1 cellular context compared by ENCODE assay signal in genomic region chr19:43983912-43984686, GRCh38.
TF ChIP-seq lines count a peak whose summit lies in the region.

TSS of gene ZNF155 (plus strand) at chr19:43984188. CDS start at chr19:43988544, 4,356 bp downstream.

TF ChIP-seq in HEK293, 187 proteins besides CTCF, POLR2A, EP300 and RAD21 (continued from another document and continues in another):
- TF ChIP-seq PRDM10 (tag by site-specific recombination; IDR thresholded peaks at IDR 0.05) = peak; percentile 99
- TF ChIP-seq ZNF621 (tag by site-specific recombination; IDR thresholded peaks at IDR 0.05) = no peak
- peak; percentile 30 for TF ChIP-seq ZBTB26 (tag by site-specific recombination; optimal IDR thresholded peaks at IDR 0.05)
- TF ChIP-seq ZNF114 (tag by site-specific recombination; IDR thresholded peaks at IDR 0.05) = no peak
- TF ChIP-seq OSR2 (tag by site-specific recombination; IDR thresholded peaks at IDR 0.05) = 0 out of 2 replicates have a peak, but pooled peaks have one; percentile 23
- TF ChIP-seq ZSCAN23 (tag by site-specific recombination; IDR thresholded peaks at IDR 0.05) = no peak; the same call in 1 of the 2 replicates
- peak; percentile 75; the same call in 1 of the 2 replicates for TF ChIP-seq BCL11B (tag by site-specific recombination; IDR thresholded peaks at IDR 0.05; ENCODE audit: low read depth)
- TF ChIP-seq MZF1 (tag by site-specific recombination; IDR thresholded peaks at IDR 0.05; ENCODE audit: borderline replicate concordance) = no peak
- peak; percentile 93 for TF ChIP-seq ZBTB20 (tag by site-specific recombination; IDR thresholded peaks at IDR 0.05)
- peak; percentile 80 for TF ChIP-seq ZNF341 (tag by site-specific recombination; IDR thresholded peaks at IDR 0.05; ENCODE audit: low read depth)
- TF ChIP-seq KLF10 (tag by site-specific recombination; IDR thresholded peaks at IDR 0.05) = 0 out of 2 replicates have a peak, but pooled peaks have one; percentile 56
- TF ChIP-seq ZNF776 (tag by site-specific recombination; IDR thresholded peaks at IDR 0.05; ENCODE audit: borderline replicate concordance) = no peak
- no peak for TF ChIP-seq RBAK (tag by site-specific recombination; IDR thresholded peaks at IDR 0.05)
- no peak for TF ChIP-seq ZNF555 (tag by site-specific recombination; conservative IDR thresholded peaks at IDR 0.05)
- TF ChIP-seq ZNF514 (tag by site-specific recombination; IDR thresholded peaks at IDR 0.05) = no peak
- peak; percentile 63 for TF ChIP-seq ZNF600 (tag by site-specific recombination; IDR thresholded peaks at IDR 0.05)
- TF ChIP-seq ZSCAN5A (tag by site-specific recombination; IDR thresholded peaks at IDR 0.05) = no peak
- TF ChIP-seq ZNF558 (tag by site-specific recombination; IDR thresholded peaks at IDR 0.05) = peak; percentile 47
- TF ChIP-seq ZNF639 (tag by site-specific recombination; IDR thresholded peaks at IDR 0.05) = peak; percentile 70; the same call in 1 of the 2 replicates
- peak; percentile 100 for TF ChIP-seq ZBTB17 (tag by site-specific recombination; IDR thresholded peaks at IDR 0.05)
- no peak for TF ChIP-seq ZNF138 (tag by site-specific recombination; IDR thresholded peaks at IDR 0.05; ENCODE audit: borderline replicate concordance)
- peak; percentile 66 for TF ChIP-seq ZNF692 (tag by site-specific recombination; IDR thresholded peaks at IDR 0.05)
- no peak for TF ChIP-seq ZNF529 (tag by site-specific recombination; IDR thresholded peaks at IDR 0.05; ENCODE audit: insufficient replicate concordance)
- TF ChIP-seq HOXD13 (CRISPR knock-in tag; IDR thresholded peaks at IDR 0.05; ENCODE audit: borderline replicate concordance) = no peak
- TF ChIP-seq ZNF174 (tag by site-specific recombination; IDR thresholded peaks at IDR 0.05) = no peak
- no peak; the same call in none of the 2 replicates for TF ChIP-seq KLF16 (tag by site-specific recombination; IDR thresholded peaks at IDR 0.05)
- peak; percentile 86 for TF ChIP-seq ZBTB10 (tag by site-specific recombination; IDR thresholded peaks at IDR 0.05)
- peak; percentile 88 for TF ChIP-seq ZNF548 (tag by site-specific recombination; IDR thresholded peaks at IDR 0.05)
- TF ChIP-seq ZNF707 (tag by site-specific recombination; IDR thresholded peaks at IDR 0.05) = no peak
- no peak for TF ChIP-seq ZNF169 (tag by site-specific recombination; IDR thresholded peaks at IDR 0.05)
- TF ChIP-seq PATZ1 (tag by site-specific recombination; IDR thresholded peaks at IDR 0.05) = peak; percentile 89
- no peak for TF ChIP-seq ZNF423 (tag by site-specific recombination; IDR thresholded peaks at IDR 0.05)
- no peak for TF ChIP-seq ZNF175 (tag by site-specific recombination; IDR thresholded peaks at IDR 0.05)
- no peak for TF ChIP-seq ZNF19 (tag by site-specific recombination; IDR thresholded peaks at IDR 0.05; ENCODE audit: low read depth)
- no peak for TF ChIP-seq ZNF544 (tag by site-specific recombination; IDR thresholded peaks at IDR 0.05)
- TF ChIP-seq ZFP41 (tag by site-specific recombination; IDR thresholded peaks at IDR 0.05; ENCODE audit: borderline replicate concordance) = no peak
- TF ChIP-seq ZNF335 (tag by site-specific recombination; conservative IDR thresholded peaks at IDR 0.05) = peak; percentile 99
- peak; percentile 96 for TF ChIP-seq ZBTB8A (tag by site-specific recombination; IDR thresholded peaks at IDR 0.05)
- TF ChIP-seq ZBTB44 (tag by site-specific recombination; IDR thresholded peaks at IDR 0.05) = peak; percentile 79
- no peak for TF ChIP-seq BCL6B (tag by site-specific recombination; IDR thresholded peaks at IDR 0.05)
- peak; percentile 46; the same call in 1 of the 2 replicates for TF ChIP-seq ZNF501 (tag by site-specific recombination; IDR thresholded peaks at IDR 0.05)
- TF ChIP-seq ZNF704 (tag by site-specific recombination; IDR thresholded peaks at IDR 0.05) = no peak
